10 cellular contexts compared by ENCODE assay signal in the genomic region with DNA sequence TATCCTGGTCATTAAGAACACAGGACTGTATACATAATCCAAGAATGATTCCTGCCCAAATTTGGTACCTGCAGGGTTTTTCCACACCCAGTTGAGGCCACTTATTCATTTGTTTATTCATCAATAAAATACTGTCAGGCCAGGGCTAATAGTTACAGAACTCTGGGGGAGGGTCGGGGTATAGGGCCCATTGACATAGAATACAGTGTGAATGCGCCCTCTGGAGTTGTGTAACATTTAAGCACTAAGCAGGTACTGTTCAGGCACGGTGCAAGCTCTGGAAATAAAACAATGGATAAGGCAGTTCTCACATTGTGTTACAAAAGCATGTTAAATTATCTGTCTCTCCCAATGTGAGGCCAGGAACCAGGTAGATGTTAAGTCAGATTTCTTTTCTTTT. TPM values are rescaled to one million over a fixed set of nuclear protein-coding genes. Genes with fewer than 3 reads are reported as not detected.
A peak's percentile ranks its signal among the peaks of the same experiment; 100 is the strongest.
DNase-seq lines count a peak whose midpoint lies in the region; ATAC-seq and TF ChIP-seq lines count a peak whose summit lies in the region.
"Had no signal": no experiment of that assay in that cellular context is flagged by ENCODE, and none has a peak within 500 bp of the region (broad histone marks: within the 10 kb centered on the region; RNA-seq: fewer than 3 reads in every experiment).

No MANE protein-coding gene starts in this region.

- intact Hi-C loops in left lung (cut with DNase I) = no loop called here

- H3K4me3 ChIP-seq in left lung = no peak overlapping the region

- ATAC-seq in left lung = peak; percentile 73
- ATAC-seq in GM21619 (IDR thresholded peaks at IDR 0.05; ENCODE audit: unreplicated experiment) = no peak
- ATAC-seq: naive thymus-derived CD8-positive, alpha-beta T cell had no signal

- no peaks in the 10 kb centered on the region for H3K9me3 ChIP-seq in left lung

- no peaks in the 10 kb centered on the region for H3K27me3 ChIP-seq in left lung
- H3K27me3 ChIP-seq: brain microvascular endothelial cell had no signal

- H3K36me3 ChIP-seq in left lung = no peaks in the 10 kb centered on the region
- H3K36me3 ChIP-seq: brain microvascular endothelial cell had no signal

- TF ChIP-seq CTCF in left lung (IDR thresholded peaks at IDR 0.05) = no peak

- H3K9me3 Mint-ChIP-seq in immature natural killer cell = no peaks in the 10 kb centered on the region
- H3K9me3 Mint-ChIP-seq: naive thymus-derived CD8-positive, alpha-beta T cell had no signal

- no peak overlapping the region for H3K4me3 Mint-ChIP-seq in immature natural killer cell
- H3K4me3 Mint-ChIP-seq: naive thymus-derived CD8-positive, alpha-beta T cell had no signal

- H3K4me1 Mint-ChIP-seq in immature natural killer cell = no peaks in the 10 kb centered on the region
- H3K4me1 Mint-ChIP-seq: naive thymus-derived CD8-positive, alpha-beta T cell had no signal

- H3K36me3 Mint-ChIP-seq in immature natural killer cell = no peaks in the 10 kb centered on the region
- H3K36me3 Mint-ChIP-seq: naive thymus-derived CD8-positive, alpha-beta T cell had no signal

- H3K27ac ChIP-seq in left lung (no peak overlapping the region), substantia nigra (ENCODE audit: low read depth, low read length, poor library complexity, severe bottlenecking) (no peak overlapping the region)
- H3K27ac ChIP-seq: brain microvascular endothelial cell had no signal

- in situ Hi-C loops in KBM-7 (cut with MboI; ENCODE audit: low pct_unique_long_range_greater_than_20kb, low sequenced_read_pairs) = no loop called here

- DNase-seq in NCI-H1694 treated with DMSO at 0.1 percent for 48 hours (lab: John Stamatoyannopoulos, UW) = peak; percentile 2
- no peak for DNase-seq in NCI-H1694 (lab: John Stamatoyannopoulos, UW)
- DNase-seq in KBM-7 = peak; percentile 15
- peak; percentile 62 for DNase-seq in OCI-M1 (lab: John Stamatoyannopoulos, UW)
- no peak for DNase-seq in left lung
- no peak for DNase-seq in substantia nigra (lab: John Stamatoyannopoulos, UW)
- DNase-seq in immature natural killer cell = no peak
- DNase-seq: brain microvascular endothelial cell; naive thymus-derived CD8-positive, alpha-beta T cell had no signal

- H3K27ac Mint-ChIP-seq in immature natural killer cell = no peak overlapping the region
- H3K27ac Mint-ChIP-seq: naive thymus-derived CD8-positive, alpha-beta T cell had no signal

- H3K27me3 Mint-ChIP-seq in immature natural killer cell (ENCODE audit: low read depth in 3 of 3) = peaks cover 0 to 4% (median 0%) of the 10 kb centered on the region in 3 donors
- H3K27me3 Mint-ChIP-seq: naive thymus-derived CD8-positive, alpha-beta T cell had no signal

- H3K4me1 ChIP-seq in left lung = no peaks in the 10 kb centered on the region

RNA-seq across cellular contexts. Expression of gene LRBA, which starts 30.8 kb away (rescaled TPM):
- total RNA-seq in left lung = 10 to 100 TPM; 46.1 to 46.3 TPM
- 10 to 100 TPM; 18.1 to 25.3 (median 19.6) TPM for polyA plus RNA-seq in immature natural killer cell

RNA-seq across cellular contexts. Expression of gene RPS3A, which starts 53.5 kb away (rescaled TPM):
- total RNA-seq in left lung = 1,000 to 10,000 TPM; 1,429 to 1,548 TPM
- 1,000 to 10,000 TPM; 1,390 to 5,226 (median 1,859) TPM for polyA plus RNA-seq in immature natural killer cell

Comparison
In these comparisons a context has a peak if more than half of its experiments do, and no peak if none do; other contexts are left out.
1. DNase-seq: peak in NCI-H1694 treated with DMSO at 0.1 percent for 48 hours (single experiment), KBM-7 (single experiment) and OCI-M1 (single experiment); none in NCI-H1694 (single experiment), left lung (0 of 2), substantia nigra (0 of 49) and immature natural killer cell (0 of 3).